Comparison of ENCODE assay signal across 14 cellular contexts in the genomic region with DNA sequence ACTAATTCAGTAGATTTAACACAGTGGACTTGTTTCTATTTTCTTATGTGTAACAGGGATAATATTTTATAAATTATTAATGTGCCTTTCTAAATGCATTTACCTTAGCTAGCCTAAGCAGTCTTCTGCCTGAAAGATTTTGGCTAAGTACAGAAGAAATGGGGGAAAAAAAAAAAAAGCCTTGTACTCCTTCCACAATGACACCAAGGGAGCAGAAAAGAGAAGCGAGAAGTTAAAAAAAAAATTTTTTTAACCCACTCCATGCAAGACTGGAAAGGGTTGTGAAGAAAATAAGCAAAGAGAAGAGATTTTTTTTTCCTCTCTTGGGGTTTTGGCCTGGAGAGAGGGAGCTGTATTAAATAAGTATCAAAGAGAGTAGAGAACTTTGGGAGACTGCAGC. TPM values are rescaled to one million over a fixed set of nuclear protein-coding genes. Genes with fewer than 3 reads are reported as not detected.
DNase-seq lines count a peak whose midpoint lies in the region; ATAC-seq and TF ChIP-seq lines count a peak whose summit lies in the region.
"Had no signal": no experiment of that assay in that cellular context is flagged by ENCODE, and none has a peak within 500 bp of the region (broad histone marks: within the 10 kb centered on the region; RNA-seq: fewer than 3 reads in every experiment).

No MANE protein-coding gene starts in this region.

- H3K27ac ChIP-seq in SU-DHL-6 (ENCODE audit: low read depth, low read length): peak overlapping the region; percentile 96
- H3K27ac ChIP-seq in endodermal cell (ENCODE audit: low read depth, low read length): no peak overlapping the region
- H3K27ac ChIP-seq: vagina had no signal

- peak overlapping the region; percentile 95 for H3K27ac Mint-ChIP-seq in stimulated activated naive CD8-positive, alpha-beta T cell treated with anti-CD3 and anti-CD28 coated beads, Interleukin-15, Interleukin-2, amounts not matched to agents 100 ng/mL and 50 ng/mL, for 24 hours
- no peak overlapping the region for H3K27ac Mint-ChIP-seq in endodermal cell
- H3K27ac Mint-ChIP-seq: HFFc6 had no signal

- H3K4me1 Mint-ChIP-seq in stimulated activated naive CD8-positive, alpha-beta T cell treated with anti-CD3 and anti-CD28 coated beads, Interleukin-15, Interleukin-2, amounts not matched to agents 100 ng/mL and 50 ng/mL, for 24 hours (ENCODE audit: low read depth): peaks cover 95% of the 10 kb centered on the region
- H3K4me1 Mint-ChIP-seq in endodermal cell: no peaks in the 10 kb centered on the region

- H3K27me3 Mint-ChIP-seq in stimulated activated naive CD8-positive, alpha-beta T cell treated with anti-CD3 and anti-CD28 coated beads, Interleukin-15, Interleukin-2, amounts not matched to agents 100 ng/mL and 50 ng/mL, for 24 hours: no peaks in the 10 kb centered on the region
- no peaks in the 10 kb centered on the region for H3K27me3 Mint-ChIP-seq in endodermal cell (ENCODE audit: insufficient read depth)

- H4K20me1 ChIP-seq in SU-DHL-6 (ENCODE audit: low read depth, low read length): no peaks in the 10 kb centered on the region

- H2AFZ ChIP-seq in SU-DHL-6 (ENCODE audit: low read depth, low read length, severe bottlenecking): peak overlapping the region; percentile 47

- H3K4me3 ChIP-seq in SU-DHL-6 (ENCODE audit: insufficient read depth, low read length, poor library complexity, severe bottlenecking): peak overlapping the region; percentile 42
- no peak overlapping the region for H3K4me3 ChIP-seq in endodermal cell (ENCODE audit: low read length)
- H3K4me3 ChIP-seq in mucosa of descending colon: no peak overlapping the region
- H3K4me3 ChIP-seq: vagina had no signal

- peaks cover 3% of the 10 kb centered on the region for H3K36me3 Mint-ChIP-seq in stimulated activated naive CD8-positive, alpha-beta T cell treated with anti-CD3 and anti-CD28 coated beads, Interleukin-15, Interleukin-2, amounts not matched to agents 100 ng/mL and 50 ng/mL, for 24 hours (ENCODE audit: low read depth)
- no peaks in the 10 kb centered on the region for H3K36me3 Mint-ChIP-seq in endodermal cell (ENCODE audit: low read depth)

- no peaks in the 10 kb centered on the region for H3K9me2 ChIP-seq in SU-DHL-6 (replicated peaks; ENCODE audit: insufficient read depth, low read length)

- no peak for ATAC-seq in stimulated activated naive CD8-positive, alpha-beta T cell treated with anti-CD3 and anti-CD28 coated beads, Interleukin-15, Interleukin-2, amounts not matched to agents 100 U/mL and 50 U/mL, for 24 hours
- ATAC-seq in HG02763 (IDR thresholded peaks at IDR 0.05; ENCODE audit: unreplicated experiment) (peak; percentile 17), left lobe of liver (no peak), mucosa of descending colon (no peak)
- ATAC-seq: SK-N-SH treated with all-trans-retinoic acid at 6 μM for 48 hours had no signal

- in situ Hi-C loops in ACHN (cut with HindIII; ENCODE audit: low pct_ligation_motif_present, low pct_unique_long_range_greater_than_20kb, low sequenced_read_pairs): no loop called here

- WGBS in endodermal cell (ENCODE audit: insufficient coverage in 1 of 2, insufficient read length in 1 of 2), 2 experiments: no CpG with 5 or more reads among the region's 1 CpG

- no peak for TF ChIP-seq CTCF in SU-DHL-6 (IDR thresholded peaks at IDR 0.05; ENCODE audit: insufficient read depth, low read length, poor library complexity, severe bottlenecking)
- TF ChIP-seq CTCF in endodermal cell (conservative IDR thresholded peaks at IDR 0.05): no peak
- TF ChIP-seq CTCF in mucosa of descending colon (IDR thresholded peaks at IDR 0.05): no peak

- H3F3A ChIP-seq in SU-DHL-6 (ENCODE audit: insufficient read depth): peaks cover 29% of the 10 kb centered on the region

- peak overlapping the region; percentile 80 for H3K4me2 ChIP-seq in SU-DHL-6 (ENCODE audit: low read depth, low read length, poor library complexity, severe bottlenecking)

- DNase-seq in stimulated activated naive CD8-positive, alpha-beta T cell treated with anti-CD3 and anti-CD28 coated beads, Interleukin-15, Interleukin-2, amounts not matched to agents 100 U/mL and 50 U/mL, for 24 hours: no peak
- DNase-seq in endodermal cell: no peak
- no peak for DNase-seq in left lobe of liver (ENCODE audit: low spot score)
- DNase-seq in mucosa of descending colon: no peak
- no peak for DNase-seq in ACHN
- DNase-seq: caudate nucleus, HFFc6, KG1, NCI-H510A had no signal

- no peaks in the 10 kb centered on the region for H3K9me3 Mint-ChIP-seq in stimulated activated naive CD8-positive, alpha-beta T cell treated with anti-CD3 and anti-CD28 coated beads, Interleukin-15, Interleukin-2, amounts not matched to agents 100 ng/mL and 50 ng/mL, for 24 hours
- H3K9me3 Mint-ChIP-seq in endodermal cell: no peaks in the 10 kb centered on the region

- no peaks in the 10 kb centered on the region for H3K9me3 ChIP-seq in SU-DHL-6 (ENCODE audit: insufficient read depth, low read length)
- H3K9me3 ChIP-seq in endodermal cell (ENCODE audit: control insufficient read depth, low read length): no peaks in the 10 kb centered on the region
- no peaks in the 10 kb centered on the region for H3K9me3 ChIP-seq in mucosa of descending colon
- H3K9me3 ChIP-seq: vagina had no signal

- peak overlapping the region; percentile 51 for H3K9ac ChIP-seq in SU-DHL-6 (ENCODE audit: low read length)
- no peak overlapping the region for H3K9ac ChIP-seq in endodermal cell (ENCODE audit: extremely low read depth, low read length, poor library complexity, severe bottlenecking)

- intact Hi-C loops in mucosa of descending colon (cut with DNase I, micrococcal nuclease): no loop called here

- peak overlapping the region; percentile 73 for H3K4me3 Mint-ChIP-seq in stimulated activated naive CD8-positive, alpha-beta T cell treated with anti-CD3 and anti-CD28 coated beads, Interleukin-15, Interleukin-2, amounts not matched to agents 100 ng/mL and 50 ng/mL, for 24 hours
- H3K4me3 Mint-ChIP-seq in endodermal cell: no peak overlapping the region
- H3K4me3 Mint-ChIP-seq: HFFc6 had no signal

- H3K36me3 ChIP-seq in SU-DHL-6 (ENCODE audit: low read length) (no peaks in the 10 kb centered on the region), endodermal cell (ENCODE audit: control insufficient read depth, insufficient read depth, low read length) (no peaks in the 10 kb centered on the region), mucosa of descending colon (ENCODE audit: low read depth) (no peaks in the 10 kb centered on the region)
- H3K36me3 ChIP-seq: vagina had no signal

- no peaks in the 10 kb centered on the region for H3K4me1 ChIP-seq in endodermal cell (ENCODE audit: control insufficient read depth, insufficient read depth, low read length)
- no peaks in the 10 kb centered on the region for H3K4me1 ChIP-seq in mucosa of descending colon (ENCODE audit: low read depth)
- H3K4me1 ChIP-seq: vagina had no signal

- H3K79me2 ChIP-seq in SU-DHL-6 (ENCODE audit: insufficient read depth, low read length): peaks cover 9% of the 10 kb centered on the region; the same call in 1 of the 2 replicates

- no peaks in the 10 kb centered on the region for H3K27me3 ChIP-seq in SU-DHL-6 (ENCODE audit: low read length)
- H3K27me3 ChIP-seq in endodermal cell (ENCODE audit: control insufficient read depth, insufficient read depth, low read length, poor library complexity, severe bottlenecking): no peaks in the 10 kb centered on the region
- H3K27me3 ChIP-seq: vagina had no signal

RNA-seq across cellular contexts. Expression of a gene that starts 28.7 kb away (rescaled TPM):
- total RNA-seq in endodermal cell (1 to 10 TPM; 5.1 to 6.9 TPM), left lobe of liver (0.78 TPM), mucosa of descending colon (1 to 10 TPM; 2.4 to 7.4 (median 5.8) TPM)
- 52.8 TPM for polyA plus RNA-seq in endodermal cell (2013, experiment 1 of 2)
- 44.1 TPM for polyA plus RNA-seq in endodermal cell (2013, experiment 2 of 2)
- total RNA-seq: HFFc6 had no signal
